15 cellular contexts compared by ENCODE assay signal in genomic region chr1:2946291-2946690, GRCh38.
"Had no signal": no experiment of that assay in that cellular context is flagged by ENCODE, and none has a peak within 500 bp of the region (broad histone marks: within the 10 kb centered on the region; RNA-seq: fewer than 3 reads in every experiment).

No MANE protein-coding gene starts in this region.

- DNase-seq: activated CD4-positive, alpha-beta T cell treated with anti-CD3 and anti-CD28 coated beads for 4 hours; activated CD8-positive, alpha-beta T cell treated with anti-CD3 and anti-CD28 coated beads for 36 hours; activated effector memory CD4-positive, alpha-beta T cell treated with Interleukin-2 at 50 U/mL for 16 hours; activated naive CD4-positive, alpha-beta T cell treated with anti-CD3 and anti-CD28 coated beads, Interleukin-2, amount 50 U/mL, for 16 hours; activated T-cell treated with anti-CD3 and anti-CD28 coated beads, Interleukin-2, amount 50 U/mL, for 4 hours; stimulated activated CD4-positive, alpha-beta T cell treated with anti-CD3 and anti-CD28 coated beads, Interleukin-2, amount 100 ng/mL, for 48 hours; thyroid gland; uterus had no signal

- H3K9me3 ChIP-seq: pancreas, thyroid gland, uterus had no signal

- ATAC-seq: activated CD8-positive, alpha-beta T cell treated with anti-CD3 and anti-CD28 coated beads for 36 hours; activated T-cell treated with anti-CD3 and anti-CD28 coated beads, Interleukin-2, amount 50 U/mL, for 4 hours; gastroesophageal sphincter; pancreas; stimulated activated memory B cell treated with anti-CD40 and anti-IgM and Interleukin-4, amounts not matched to agents 10 μg/mL and 1 μg/mL and 100 μg/mL, for 72 hours had no signal

- H3K36me3 ChIP-seq: cardiac muscle cell, gastroesophageal sphincter, left ventricle myocardium inferior, pancreas, thyroid gland, uterus had no signal

- H3K27ac ChIP-seq: cardiac muscle cell, gastroesophageal sphincter, hepatocyte, left ventricle myocardium inferior, pancreas, thyroid gland, uterus had no signal

- H3K27me3 ChIP-seq: cardiac muscle cell, hepatocyte, pancreas, thyroid gland, uterus had no signal

- H3K4me3 ChIP-seq: cardiac muscle cell, dorsolateral prefrontal cortex, gastroesophageal sphincter, hepatocyte, left ventricle myocardium inferior, pancreas, thyroid gland, uterus had no signal

- H3K4me1 ChIP-seq: gastroesophageal sphincter, left ventricle myocardium inferior, pancreas, thyroid gland, uterus had no signal
